14 cellular contexts compared by ENCODE assay signal in genomic region chr1:66168919-66169725, GRCh38.
A peak's percentile ranks its signal among the peaks of the same experiment; 100 is the strongest.
DNase-seq lines count a peak whose midpoint lies in the region; ATAC-seq and TF ChIP-seq lines count a peak whose summit lies in the region.
"Had no signal": no experiment of that assay in that cellular context is flagged by ENCODE, and none has a peak within 500 bp of the region (broad histone marks: within the 10 kb centered on the region; RNA-seq: fewer than 3 reads in every experiment).

No MANE protein-coding gene starts in this region.

- no peaks in the 10 kb centered on the region for H3K27me3 Mint-ChIP-seq in type B pancreatic cell

- peak; percentile 13 to 92 for ATAC-seq in activated naive CD4-positive, alpha-beta T cell treated with anti-CD3 and anti-CD28 coated beads, Interleukin-2, amount 50 U/mL, for 72 hours
- ATAC-seq: left ventricle myocardium superior had no signal

- peaks cover 0 to 6% of the 10 kb centered on the region in 2 donors for H3K9me3 Mint-ChIP-seq in activated naive CD4-positive, alpha-beta T cell treated with anti-CD3 and anti-CD28 coated beads, Interleukin-2, amount 50 U/mL, for 72 hours
- H3K9me3 Mint-ChIP-seq in type B pancreatic cell: no peaks in the 10 kb centered on the region

- no peaks in the 10 kb centered on the region for H3K36me3 Mint-ChIP-seq in activated naive CD4-positive, alpha-beta T cell treated with anti-CD3 and anti-CD28 coated beads, Interleukin-2, amount 50 U/mL, for 72 hours
- H3K36me3 Mint-ChIP-seq in type B pancreatic cell: no peaks in the 10 kb centered on the region

- TF ChIP-seq CTCF in choroid plexus epithelial cell (conservative IDR thresholded peaks at IDR 0.05; ENCODE audit: low read depth, low read length) (no peak), type B pancreatic cell (conservative IDR thresholded peaks at IDR 0.05) (no peak)

- peak in 1 of 2 donors; percentile 11 for DNase-seq in activated naive CD4-positive, alpha-beta T cell treated with anti-CD3 and anti-CD28 coated beads, Interleukin-2, amount 50 U/mL, for 72 hours (ENCODE audit: low spot score in 2 of 2)
- no peak for DNase-seq in activated naive CD4-positive, alpha-beta T cell (lab: John Stamatoyannopoulos, UW)
- DNase-seq in NCI-H69 (lab: John Stamatoyannopoulos, UW): peak; percentile 9
- DNase-seq in choroid plexus epithelial cell (ENCODE audit: low read depth): peak; percentile 13
- no peak for DNase-seq in type B pancreatic cell (ENCODE audit: extremely low spot score, unreplicated experiment)
- no peak for DNase-seq in mesenteric fat pad (ENCODE audit: low spot score)
- no peak for DNase-seq in GM19238 (ENCODE audit: insufficient read length, low spot score)
- DNase-seq in SK-N-DZ (ENCODE audit: low spot score): no peak
- DNase-seq: activated T-cell treated with anti-CD3 and anti-CD28 coated beads, Interleukin-2, amount 50 U/mL, for 48 hours; colonic mucosa; left ventricle myocardium superior; ovary; PC-9 had no signal

- H3K27ac Mint-ChIP-seq in activated naive CD4-positive, alpha-beta T cell treated with anti-CD3 and anti-CD28 coated beads, Interleukin-2, amount 50 U/mL, for 72 hours: no peak overlapping the region
- H3K27ac Mint-ChIP-seq in type B pancreatic cell: no peak overlapping the region
- H3K27ac Mint-ChIP-seq: stimulated activated naive CD8-positive, alpha-beta T cell treated with anti-CD3 and anti-CD28 coated beads, Interleukin-15, Interleukin-2, amounts not matched to agents 100 ng/mL and 50 ng/mL, for 24 hours had no signal

- peaks cover 15% of the 10 kb centered on the region for H3K4me1 Mint-ChIP-seq in type B pancreatic cell (ENCODE audit: unreplicated experiment)

- H3K4me3 ChIP-seq in choroid plexus epithelial cell (ENCODE audit: low read depth, low read length): no peak overlapping the region
- H3K4me3 ChIP-seq: colonic mucosa, ovary, PC-9 had no signal

- H3K4me3 Mint-ChIP-seq in type B pancreatic cell: peak overlapping the region; percentile 2
- H3K4me3 Mint-ChIP-seq: stimulated activated naive CD8-positive, alpha-beta T cell treated with anti-CD3 and anti-CD28 coated beads, Interleukin-15, Interleukin-2, amounts not matched to agents 100 ng/mL and 50 ng/mL, for 24 hours had no signal

Comparison
In these comparisons a context has a peak if more than half of its experiments do, and no peak if none do; other contexts are left out.
1. DNase-seq: peak in NCI-H69 (single experiment) and choroid plexus epithelial cell (single experiment); none in activated naive CD4-positive, alpha-beta T cell (0 of 4), type B pancreatic cell (single experiment), mesenteric fat pad (single experiment), GM19238 (single experiment) and SK-N-DZ (single experiment).